ENCODE assay signal across 20 cellular contexts in the genomic region with DNA sequence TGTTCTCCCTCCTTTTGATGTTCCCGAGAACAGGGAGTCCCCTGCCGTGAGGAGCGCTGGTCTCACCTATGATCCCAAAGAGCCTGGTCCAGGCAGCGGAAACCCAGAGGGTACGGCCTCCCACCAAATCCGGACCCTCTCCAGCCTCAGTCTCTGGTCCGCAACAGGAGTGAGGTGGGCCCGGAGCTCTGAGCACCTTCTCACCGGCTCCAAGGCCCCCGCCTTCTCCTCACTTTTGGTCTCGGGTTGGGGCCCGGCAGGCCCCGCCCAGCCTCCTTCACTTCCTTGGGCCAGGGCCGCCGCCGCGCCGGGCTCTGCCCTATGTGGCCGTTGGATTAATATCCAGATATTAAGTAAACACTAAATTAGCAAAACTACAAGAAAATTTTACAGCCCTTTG. TPM values are rescaled to one million over a fixed set of nuclear protein-coding genes. Genes with fewer than 3 reads are reported as not detected.
"Had no signal": no experiment of that assay in that cellular context is flagged by ENCODE, and none has a peak within 500 bp of the region (broad histone marks: within the 10 kb centered on the region; RNA-seq: fewer than 3 reads in every experiment).

No MANE protein-coding gene starts in this region.

- DNase-seq: activated CD4-positive, alpha-beta T cell treated with anti-CD3 and anti-CD28 coated beads, Interleukin-2, amount 50 U/mL, for 48 hours; activated CD4-positive, CD25-positive, alpha-beta regulatory T cell treated with anti-CD3 and anti-CD28 coated beads, Interleukin-2, amount 50 U/mL, for 72 hours; activated naive CD4-positive, alpha-beta T cell treated with Interleukin-2 at 50 U/mL for 16 hours; hippocampal formation; mammary epithelial cell; stimulated activated CD4-positive, alpha-beta T cell treated with anti-CD3 and anti-CD28 coated beads, Interleukin-2, amount 100 ng/mL, for 48 hours; stimulated activated naive CD4-positive, alpha-beta T cell; substantia nigra; T-helper 1 cell; T1000 had no signal

- H3K27ac ChIP-seq: esophagus muscularis mucosa, neutrophil, parathyroid adenoma, tibial nerve had no signal

- H3K79me2 ChIP-seq: parathyroid adenoma had no signal

- H3K9me3 ChIP-seq: neutrophil had no signal

- H3K9me3 Mint-ChIP-seq: activated T-helper 17 cell treated with anti-CD3 and anti-CD28 coated beads, Interleukin-2, amount 50 U/mL, for 72 hours had no signal

- H2AFZ ChIP-seq: parathyroid adenoma had no signal

- H3K4me1 ChIP-seq: parathyroid adenoma had no signal

- H3K4me3 ChIP-seq: esophagus muscularis mucosa, tibial nerve had no signal

- H3K9ac ChIP-seq: parathyroid adenoma had no signal

- H3K27ac Mint-ChIP-seq: activated T-helper 17 cell treated with anti-CD3 and anti-CD28 coated beads, Interleukin-2, amount 50 U/mL, for 72 hours had no signal

- H3K4me3 Mint-ChIP-seq: activated T-helper 17 cell treated with anti-CD3 and anti-CD28 coated beads, Interleukin-2, amount 50 U/mL, for 72 hours had no signal

- H3K36me3 ChIP-seq: esophagus muscularis mucosa, neutrophil had no signal

RNA-seq across cellular contexts. Expression of a gene that starts 5.7 kb away (rescaled TPM):
- total RNA-seq: astrocyte, glomerular endothelial cell had no signal

RNA-seq across cellular contexts. Expression of a gene that starts 20.2 kb away (rescaled TPM):
- total RNA-seq: activated T-helper 17 cell treated with anti-CD3 and anti-CD28 coated beads, Interleukin-2, amount 50 U/mL, for 72 hours; astrocyte; bronchial epithelial cell; dermis microvascular lymphatic vessel endothelial cell; esophagus muscularis mucosa; glomerular endothelial cell; mammary epithelial cell; renal cortical epithelial cell; tibial nerve had no signal
- polyA plus RNA-seq: mammary epithelial cell had no signal
